Comparison of ENCODE assay signal across 8 cellular contexts in the genomic region with DNA sequence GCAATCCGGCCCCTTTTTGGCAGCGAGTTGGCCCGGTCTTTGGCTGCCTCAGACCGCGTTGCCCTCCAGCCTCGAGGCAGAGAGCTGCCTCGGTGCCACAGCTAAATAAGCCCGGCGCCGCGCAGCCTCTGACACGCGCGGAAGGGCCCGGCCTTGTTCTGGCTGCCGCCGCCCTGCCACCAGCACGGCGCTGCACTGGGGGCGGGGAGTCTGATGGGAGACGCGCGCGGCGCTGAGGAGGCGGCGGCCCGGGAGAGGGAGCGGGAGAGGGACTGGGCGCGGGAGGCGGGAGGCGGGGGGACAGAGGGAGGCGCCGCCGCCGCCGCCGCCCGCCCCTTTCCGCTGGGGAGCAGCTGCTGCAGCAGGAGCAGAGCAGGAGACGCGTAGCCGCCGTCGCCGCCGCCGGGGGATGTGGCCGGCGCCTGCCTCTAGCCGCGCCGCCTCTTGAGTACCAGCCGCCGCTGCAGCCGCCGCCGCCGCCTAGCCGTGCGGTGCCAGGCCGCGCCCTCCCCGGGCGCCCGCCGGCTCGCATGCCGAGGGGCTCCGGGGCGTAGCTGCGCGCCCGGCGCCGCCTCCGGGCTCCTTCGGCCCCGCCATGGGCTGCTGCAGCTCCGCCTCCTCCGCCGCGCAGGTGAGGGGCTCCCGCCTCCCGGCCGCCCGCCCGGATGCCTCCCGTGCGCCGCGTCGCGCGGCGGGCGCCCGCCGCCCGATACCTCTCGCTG. TPM values are rescaled to one million over a fixed set of nuclear protein-coding genes. Genes with fewer than 3 reads are reported as not detected.
DNase-seq lines count a peak whose midpoint lies in the region; ATAC-seq, FAIRE-seq and TF ChIP-seq lines count a peak whose summit lies in the region.

A gene (plus strand): TSS at position 378 of the 722 bp plus-strand sequence. CDS start 218 bp downstream, at position 596.

- H3K36me3 ChIP-seq in keratinocyte (ENCODE audit: control insufficient read depth in 2 of 2, extremely low read depth in 1 of 2, insufficient read depth in 2 of 2, low read length in 2 of 2), result no peaks in the 10 kb centered on the region

- dilution Hi-C loops in keratinocyte (cut with MboI; ENCODE audit: extremely low pct_ligation_motif_present, low sequenced_read_pairs), result no loop called here

- ATAC-seq in GM19025 (IDR thresholded peaks at IDR 0.05; ENCODE audit: low read depth, unreplicated experiment) (peak; percentile 89), HG03280 (IDR thresholded peaks at IDR 0.05; ENCODE audit: unreplicated experiment) (peak; percentile 86)
- ATAC-seq in activated CD4-positive, CD25-positive, alpha-beta regulatory T cell treated with anti-CD3 and anti-CD28 coated beads, Interleukin-2, amount 50 U/mL, for 24 hours, result peak; percentile 92 to 93

- peak within 1 kb of the TSS; percentile 58 to 85 (median 83) for H3K4me3 ChIP-seq in keratinocyte (ENCODE audit: control insufficient read depth in 2 of 3, extremely low read depth in 1 of 3, insufficient read depth in 2 of 3, low read depth in 1 of 3, low read length in 3 of 3)

- no peak for TF ChIP-seq CTCF in AG09319 (IDR thresholded peaks at IDR 0.05; ENCODE audit: low read depth, low read length)
- TF ChIP-seq CTCF in keratinocyte (optimal IDR thresholded peaks at IDR 0.05 in 1 of 3, IDR thresholded peaks at IDR 0.05 in 1 of 3, conservative IDR thresholded peaks at IDR 0.05 in 1 of 3; ENCODE audit: extremely low read depth in 1 of 3, insufficient read depth in 2 of 3, low read length in 3 of 3), result peak in 1 of 3 experiments; percentile 6

- H4K20me1 ChIP-seq in keratinocyte (ENCODE audit: control insufficient read depth, extremely low read depth, insufficient read depth, low read length), result no peaks in the 10 kb centered on the region

- no peak for FAIRE-seq in keratinocyte (lab: Jason Lieb, UNC)

- peaks cover 33% of the 10 kb centered on the region for H3K79me2 ChIP-seq in keratinocyte (ENCODE audit: control insufficient read depth, insufficient read depth, low read length)

- DNase-seq in AG09319 (ENCODE audit: extremely low read depth, low read depth) (peak; percentile 91), NCI-H345 (lab: John Stamatoyannopoulos, UW) (peak; percentile 97), cerebellar cortex (ENCODE audit: low spot score) (peak; percentile 92), keratinocyte (ENCODE audit: low read depth, low spot score) (no peak)
- peak; percentile 84 to 92 (median 88) for DNase-seq in stimulated activated CD4-positive, alpha-beta T cell treated with anti-CD3 and anti-CD28 coated beads, Interleukin-12 subunit alpha, Interleukin-12 subunit beta, amount 100 ng/mL, for 48 hours (ENCODE audit: low read depth in 2 of 3, low spot score in 1 of 3)

- H3K27me3 ChIP-seq in keratinocyte (ENCODE audit: control insufficient read depth, extremely low read depth, insufficient read depth, low read length), result no peaks in the 10 kb centered on the region

- H3K27ac ChIP-seq in keratinocyte (ENCODE audit: control insufficient read depth, insufficient read depth, low read length), result peak within 1 kb of the TSS; percentile 83

- peak within 1 kb of the TSS; percentile 98 for H3K4me2 ChIP-seq in keratinocyte (ENCODE audit: control insufficient read depth, extremely low read depth, insufficient read depth, low read depth, low read length)

- peaks cover 19% of the 10 kb centered on the region for H3K4me1 ChIP-seq in keratinocyte (ENCODE audit: control insufficient read depth, extremely low read depth, insufficient read depth, low read length)

- H3K9ac ChIP-seq in keratinocyte (ENCODE audit: control insufficient read depth, extremely low read depth, insufficient read depth, low read length), result peak within 1 kb of the TSS; percentile 87

- H3K9me1 ChIP-seq in keratinocyte (ENCODE audit: control insufficient read depth, extremely low read depth, insufficient read depth, low read length), result no peaks in the 10 kb centered on the region

- peak within 1 kb of the TSS; percentile 85 for H2AFZ ChIP-seq in keratinocyte (ENCODE audit: control insufficient read depth, low read length)

- no peaks in the 10 kb centered on the region for H3K9me3 ChIP-seq in keratinocyte (ENCODE audit: control insufficient read depth, low read depth, low read length)

RNA-seq across cellular contexts. Expression of the gene that starts here (rescaled TPM):
- polyA plus RNA-seq in keratinocyte, result 21.8 to 26.7 TPM (median 22.9 TPM) in 3 replicates
- polyA plus RNA-seq in keratinocyte (2011; ENCODE audit: low read depth), result 14.2 TPM
- polyA plus RNA-seq in keratinocyte (2011; cell fraction: cytosol; rRNA removed), result 9.6 and 19.9 TPM in 2 replicates
- polyA plus RNA-seq in keratinocyte (2011; cell fraction: nucleus; rRNA removed), result 15.0 TPM in 2 replicates
- polyA plus RNA-seq in keratinocyte (2012; ENCODE audit: low replicate concordance), result 20.3 and 23.1 TPM in 2 replicates
- 49.7 to 68.6 TPM (median 60.1 TPM) in 3 replicates for polyA minus RNA-seq in keratinocyte
- 17.6 TPM for polyA minus RNA-seq in keratinocyte (2011; cell fraction: cytosol; rRNA and poly(A)+ RNA removed)
- 21.5 and 50.7 TPM in 2 replicates for polyA minus RNA-seq in keratinocyte (2011; cell fraction: nucleus; rRNA and poly(A)+ RNA removed)
